ENCODE assay signal across 8 cellular contexts in the genomic region with DNA sequence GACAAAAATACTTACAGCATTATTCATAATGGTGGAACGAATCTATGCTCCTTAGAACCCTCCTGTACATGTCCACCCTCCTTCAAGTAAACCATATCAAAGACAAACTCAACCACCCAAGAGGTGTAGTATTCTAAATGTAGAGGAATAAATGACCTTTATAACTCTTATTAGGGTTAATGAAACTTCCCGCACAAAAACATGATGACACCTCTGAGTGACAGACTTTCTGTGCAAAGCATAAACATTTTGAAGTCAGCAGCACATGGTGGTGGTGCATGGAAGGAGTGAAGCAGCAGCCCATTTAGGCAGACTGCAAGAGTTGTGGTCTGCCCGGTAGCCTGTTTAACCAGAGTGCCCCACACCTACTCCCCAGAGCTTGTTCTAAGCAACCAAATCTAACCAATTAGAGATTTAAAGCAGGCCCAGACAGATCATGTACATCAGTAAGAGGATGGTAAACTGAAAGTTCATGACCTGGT. TPM values are rescaled to one million over a fixed set of nuclear protein-coding genes. Genes with fewer than 3 reads are reported as not detected.
DNase-seq lines count a peak whose midpoint lies in the region; ATAC-seq, FAIRE-seq and TF ChIP-seq lines count a peak whose summit lies in the region.

No MANE protein-coding gene starts in this region.

- H3K9me3 Mint-ChIP-seq in mesothelial cell of epicardium = no peaks in the 10 kb centered on the region

- WGBS in A549 (ENCODE audit: missing lambda C conversion rate) = 63% methylated on average over 3 of the region's 3 CpGs
- WGBS in adrenal gland, 4 donors = 63 to 65% (median 65%) methylated on average over 3 of the region's 3 CpGs

- intact Hi-C loops in adrenal gland (cut with DNase I) = no loop called here

- CTCF ChIA-PET in A549 (lab: Yijun Ruan, JAX) = interaction anchor here (0.6 to 2.5 kb wide), 14 partner anchors 11 to 471 kb away, joined by 3 to 11 read pairs (median 3); no protein-coding TSS in a partner anchor

- ATAC-seq in A549 (no peak), left lobe of liver (no peak), GM19395 (IDR thresholded peaks at IDR 0.05; ENCODE audit: unreplicated experiment) (no peak)

- peak overlapping the region; percentile 70 for H3K4me2 ChIP-seq in A549

- no peak for FAIRE-seq in A549 (lab: Jason Lieb, UNC)

- no peaks in the 10 kb centered on the region for H3K27me3 Mint-ChIP-seq in mesothelial cell of epicardium (ENCODE audit: low read depth)

- TF ChIP-seq EP300 in A549 (IDR thresholded peaks at IDR 0.05) = no peak

- peaks cover 15% of the 10 kb centered on the region for H3K4me1 Mint-ChIP-seq in mesothelial cell of epicardium

- H3K27ac Mint-ChIP-seq in mesothelial cell of epicardium = peak overlapping the region; percentile 95

- H3K36me3 Mint-ChIP-seq in mesothelial cell of epicardium = peaks cover 2% of the 10 kb centered on the region

- H3K9me3 ChIP-seq in A549 (no peaks in the 10 kb centered on the region), adrenal gland (replicated peaks in 1 of 3) (no peaks in the 10 kb centered on the region)

- TF ChIP-seq POLR2A in A549 (IDR thresholded peaks at IDR 0.05; ENCODE audit: low read length) (no peak), adrenal gland (IDR thresholded peaks at IDR 0.05) (no peak)

- H3K4me3 ChIP-seq in A549 = peak overlapping the region; percentile 82
- peak overlapping the region; percentile 78 for H3K4me3 ChIP-seq in HFF-Myc (replicated peaks; ENCODE audit: low read depth, low read length)
- peak overlapping the region in 2 of 4 donors; percentile 83 to 88 for H3K4me3 ChIP-seq in adrenal gland

- POLR2A ChIA-PET in A549 (lab: Yijun Ruan, JAX) = interaction anchor here (0.6 to 3.1 kb wide), 9 partner anchors 10 to 257 kb away, joined by 3 to 24 read pairs (median 4); a partner anchor contains a TSS

- DNase-seq in A549 (ENCODE audit: low read depth in 1 of 2, low spot score in 1 of 2) (no peak), HFF-Myc (ENCODE audit: extremely low read depth, low read depth) (no peak), adrenal gland (no peak), mesothelial cell of epicardium (ENCODE audit: low spot score in 2 of 2, unreplicated experiment in 2 of 2) (no peak), left lobe of liver (ENCODE audit: low spot score) (no peak), cerebellar nuclear complex (lab: John Stamatoyannopoulos, UW) (no peak)
- DNase-seq in activated CD4-positive, CD25-positive, alpha-beta regulatory T cell (lab: John Stamatoyannopoulos, UW) = no peak

- H3K36me3 ChIP-seq in adrenal gland (replicated peaks in 1 of 2) = peaks cover 0 to 6% of the 10 kb centered on the region in 2 donors

- TF ChIP-seq CTCF in A549 (IDR thresholded peaks at IDR 0.05) (no peak), HFF-Myc (IDR thresholded peaks at IDR 0.05; ENCODE audit: low read depth, low read length, missing control alignments) (no peak), adrenal gland (IDR thresholded peaks at IDR 0.05) (no peak), mesothelial cell of epicardium (IDR thresholded peaks at IDR 0.05; ENCODE audit: unreplicated experiment) (no peak)

- H3K27ac ChIP-seq in A549 (peak overlapping the region; percentile 70 to 87), adrenal gland (peak overlapping the region; percentile 60 to 95 (median 85))

- peak overlapping the region; percentile 97 for H3K4me3 Mint-ChIP-seq in mesothelial cell of epicardium

- H3K27me3 ChIP-seq in adrenal gland = no peaks in the 10 kb centered on the region

- no peak for TF ChIP-seq RAD21 in A549 (conservative IDR thresholded peaks at IDR 0.05 in 1 of 2, IDR thresholded peaks at IDR 0.05 in 1 of 2)

- H3K4me1 ChIP-seq in A549 (peaks cover 8% of the 10 kb centered on the region; the same call in 1 of the 3 replicates), adrenal gland (replicated peaks in 1 of 2) (peaks cover 11 to 19% of the 10 kb centered on the region in 2 donors)

TF ChIP-seq in A549, 52 proteins besides CTCF, POLR2A, EP300 and RAD21 (continues in another document):
- TF ChIP-seq SMC3 (IDR thresholded peaks at IDR 0.05) (no peak), EHMT2 (IDR thresholded peaks at IDR 0.05; ENCODE audit: low read depth) (peak; percentile 61; the same call in 1 of the 2 replicates), FOSL2 (IDR thresholded peaks at IDR 0.05) (no peak), FOSL2 (CRISPR knock-in tag; IDR thresholded peaks at IDR 0.05) (peak; percentile 26; the same call in 1 of the 2 replicates)
- TF ChIP-seq, protein P1, sequence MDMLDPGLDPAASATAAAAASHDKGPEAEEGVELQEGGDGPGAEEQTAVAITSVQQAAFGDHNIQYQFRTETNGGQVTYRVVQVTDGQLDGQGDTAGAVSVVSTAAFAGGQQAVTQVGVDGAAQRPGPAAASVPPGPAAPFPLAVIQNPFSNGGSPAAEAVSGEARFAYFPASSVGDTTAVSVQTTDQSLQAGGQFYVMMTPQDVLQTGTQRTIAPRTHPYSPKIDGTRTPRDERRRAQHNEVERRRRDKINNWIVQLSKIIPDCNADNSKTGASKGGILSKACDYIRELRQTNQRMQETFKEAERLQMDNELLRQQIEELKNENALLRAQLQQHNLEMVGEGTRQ (IDR thresholded peaks at IDR 0.05) = no peak
- TF ChIP-seq, protein P2, sequence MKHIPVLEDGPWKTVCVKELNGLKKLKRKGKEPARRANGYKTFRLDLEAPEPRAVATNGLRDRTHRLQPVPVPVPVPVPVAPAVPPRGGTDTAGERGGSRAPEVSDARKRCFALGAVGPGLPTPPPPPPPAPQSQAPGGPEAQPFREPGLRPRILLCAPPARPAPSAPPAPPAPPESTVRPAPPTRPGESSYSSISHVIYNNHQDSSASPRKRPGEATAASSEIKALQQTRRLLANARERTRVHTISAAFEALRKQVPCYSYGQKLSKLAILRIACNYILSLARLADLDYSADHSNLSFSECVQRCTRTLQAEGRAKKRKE (CRISPR knock-in tag; IDR thresholded peaks at IDR 0.05; ENCODE audit: low read depth) = no peak

RNA-seq across cellular contexts. Expression of a gene that starts 0.6 kb away (rescaled TPM):
- polyA plus RNA-seq in A549 (2011; rRNA removed) (25.6 and 33.1 TPM in 2 replicates), A549 (2017; fragmentation: RNase III; extraction: RNeasy Plus Mini Kit Qiagen cat#74134 plus additional on column Dnase treatment) (16.2 to 19.1 TPM (median 17.8 TPM) in 3 replicates), adrenal gland (10 to 100 TPM; 13.9 to 68.8 (median 15.5) TPM)
- polyA plus RNA-seq in A549 (2012; cell fraction: cytosol; rRNA removed) = 10.7 and 14.4 TPM in 2 replicates
- polyA plus RNA-seq in A549 (2012; cell fraction: nucleus; rRNA removed) = 5.8 and 7.9 TPM in 2 replicates
- 30.3 and 37.6 TPM in 2 replicates for polyA minus RNA-seq in A549 (2011; rRNA and poly(A)+ RNA removed)
- total RNA-seq in adrenal gland (10 to 100 TPM; 29.5 to 69.8 (median 49.5) TPM), mesothelial cell of epicardium (21.0 to 24.8 TPM (median 24.0 TPM) in 3 replicates), left lobe of liver (24.7 TPM)

RNA-seq across cellular contexts. Expression of a gene that starts 25.5 kb away (rescaled TPM):
- polyA plus RNA-seq in A549 (2011; rRNA removed) = 2.4 and 2.7 TPM in 2 replicates
- polyA plus RNA-seq in A549 (2012; cell fraction: cytosol; rRNA removed) = 2.8 and 3.0 TPM in 2 replicates
- polyA plus RNA-seq in A549 (2012; cell fraction: nucleus; rRNA removed) = 2.4 and 2.7 TPM in 2 replicates
- polyA plus RNA-seq in A549 (2017; fragmentation: RNase III; extraction: RNeasy Plus Mini Kit Qiagen cat#74134 plus additional on column Dnase treatment) = 1.2 to 1.6 TPM (median 1.5 TPM) in 3 replicates
- polyA minus RNA-seq in A549 (2011; rRNA and poly(A)+ RNA removed) = 1.8 TPM in 2 replicates
- total RNA-seq in adrenal gland = 10 to 100 TPM in 2 of 8 donors, 1 to 10 TPM in 6; 2.3 to 12.8 (median 8.5) TPM
- 1 to 10 TPM; 3.6 to 6.2 (median 5.7) TPM for polyA plus RNA-seq in adrenal gland
- 1.4 to 1.7 TPM (median 1.6 TPM) in 3 replicates for total RNA-seq in mesothelial cell of epicardium
- total RNA-seq in left lobe of liver = not detected

RNA-seq across cellular contexts. Expression of a gene that starts 38.8 kb away (rescaled TPM):
- polyA plus RNA-seq in A549 (2011; rRNA removed) (43.0 and 45.5 TPM in 2 replicates), A549 (2017; fragmentation: RNase III; extraction: RNeasy Plus Mini Kit Qiagen cat#74134 plus additional on column Dnase treatment) (36.2 to 42.1 TPM (median 41.1 TPM) in 3 replicates), adrenal gland (10 to 100 TPM; 44.4 to 93.7 (median 67.4) TPM)
- polyA plus RNA-seq in A549 (2012; cell fraction: cytosol; rRNA removed) = 37.6 and 41.1 TPM in 2 replicates
- 59.0 and 76.6 TPM in 2 replicates for polyA plus RNA-seq in A549 (2012; cell fraction: nucleus; rRNA removed)
- 42.5 and 61.3 TPM in 2 replicates for polyA minus RNA-seq in A549 (2011; rRNA and poly(A)+ RNA removed)
- total RNA-seq in adrenal gland (100 to 1,000 TPM in 6 of 8 donors, 10 to 100 TPM in 2; 94.3 to 183 (median 120) TPM), mesothelial cell of epicardium (118 to 120 TPM (median 119 TPM) in 3 replicates), left lobe of liver (5.4 TPM)

RNA-seq across cellular contexts. Expression of a gene that starts 45.2 kb away (rescaled TPM):
- polyA plus RNA-seq in A549 (2011; rRNA removed) (not detected in 2 replicates), A549 (2017; fragmentation: RNase III; extraction: RNeasy Plus Mini Kit Qiagen cat#74134 plus additional on column Dnase treatment) (not detected in 3 replicates), adrenal gland (under 1 TPM in 1 of 3 donors, not detected in 2; 0.16 TPM)
- not detected in 2 replicates for polyA plus RNA-seq in A549 (2012; cell fraction: cytosol; rRNA removed)
- not detected in 2 replicates for polyA plus RNA-seq in A549 (2012; cell fraction: nucleus; rRNA removed)
- not detected in 2 replicates for polyA minus RNA-seq in A549 (2011; rRNA and poly(A)+ RNA removed)
- total RNA-seq in adrenal gland (not detected), mesothelial cell of epicardium (not detected in 3 replicates), left lobe of liver (not detected)

RNA-seq across cellular contexts. Expression of a gene that starts 52.1 kb away (rescaled TPM):
- 49.2 and 49.3 TPM in 2 replicates for polyA plus RNA-seq in A549 (2011; rRNA removed)
- 8.3 and 9.0 TPM in 2 replicates for polyA plus RNA-seq in A549 (2012; cell fraction: cytosol; rRNA removed)
- 4.0 and 5.2 TPM in 2 replicates for polyA plus RNA-seq in A549 (2012; cell fraction: nucleus; rRNA removed)
- 11.9 to 16.1 TPM (median 13.9 TPM) in 3 replicates for polyA plus RNA-seq in A549 (2017; fragmentation: RNase III; extraction: RNeasy Plus Mini Kit Qiagen cat#74134 plus additional on column Dnase treatment)
- polyA minus RNA-seq in A549 (2011; rRNA and poly(A)+ RNA removed) = 33.4 and 37.1 TPM in 2 replicates
- total RNA-seq in adrenal gland = 10 to 100 TPM in 5 of 8 donors, 1 to 10 TPM in 3; 6.0 to 19.1 (median 12.6) TPM
- 10 to 100 TPM in 1 of 3 donors, 1 to 10 TPM in 2; 3.0 to 10.2 (median 3.8) TPM for polyA plus RNA-seq in adrenal gland
- total RNA-seq in mesothelial cell of epicardium = 27.1 to 31.1 TPM (median 27.6 TPM) in 3 replicates
- 3.9 TPM for total RNA-seq in left lobe of liver

Comparison
In these comparisons a context has a peak if more than half of its experiments do, and no peak if none do; other contexts are left out.
1. RNA of a gene that starts 38.8 kb away (total RNA-seq): 94.3 to 183 TPM in adrenal gland and 118 to 120 TPM in mesothelial cell of epicardium; 5.4 TPM in left lobe of liver (single experiment); every median in the first group is over 10 times any median in the second.